ENCODE assay signal across 10 cellular contexts in the genomic region with DNA sequence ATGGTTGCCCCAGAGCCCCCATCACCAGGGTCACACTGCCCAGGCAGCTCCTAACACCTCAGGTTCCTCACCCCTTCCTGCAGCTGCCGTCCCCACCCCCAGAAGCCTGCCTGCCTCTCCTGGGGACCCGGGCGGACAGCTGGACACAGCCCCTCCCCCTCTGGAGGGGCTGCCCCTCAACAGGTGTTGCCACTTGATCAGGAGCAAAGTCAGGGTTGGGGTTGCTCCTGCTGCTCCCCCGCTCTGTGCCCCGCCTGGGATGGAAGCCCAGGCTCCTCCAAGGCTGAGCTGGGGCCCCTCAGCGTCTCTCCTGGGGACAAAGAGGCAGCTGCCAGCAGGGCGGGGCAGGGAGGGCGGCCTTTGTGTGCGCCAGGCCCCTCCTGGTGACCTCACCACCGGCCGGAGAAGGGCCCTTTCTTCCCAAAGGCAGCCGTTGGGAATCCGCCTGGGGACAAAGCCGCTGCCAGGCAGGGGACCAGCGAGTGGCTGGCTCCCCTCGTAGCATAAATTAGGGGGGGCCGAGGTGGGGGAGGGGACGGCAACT. TPM values are rescaled to one million over a fixed set of nuclear protein-coding genes. Genes with fewer than 3 reads are reported as not detected.
DNase-seq lines count a peak whose midpoint lies in the region; ATAC-seq, FAIRE-seq and TF ChIP-seq lines count a peak whose summit lies in the region.
"Had no signal": no experiment of that assay in that cellular context is flagged by ENCODE, and none has a peak within 500 bp of the region (broad histone marks: within the 10 kb centered on the region; RNA-seq: fewer than 3 reads in every experiment).

No MANE protein-coding gene starts in this region.

- no peak overlapping the region for H2BK15ac ChIP-seq in IMR-90 (ENCODE audit: low read depth, low read length)

- H3K14ac ChIP-seq in IMR-90 (replicated peaks; ENCODE audit: low read depth, low read length), result no peak overlapping the region

- H3K9me3 Mint-ChIP-seq in activated T-helper 17 cell treated with anti-CD3 and anti-CD28 coated beads, Interleukin-2, amount 50 U/mL, for 72 hours, result no peaks in the 10 kb centered on the region
- H3K9me3 Mint-ChIP-seq: activated B cell treated with CpG ODN at 0.5 μM for 24 hours had no signal

- H3K4ac ChIP-seq in IMR-90 (ENCODE audit: low read depth, low read length), result peak overlapping the region; percentile 77; the same call in 1 of the 2 replicates

- no peaks in the 10 kb centered on the region for H3K4me1 Mint-ChIP-seq in activated T-helper 17 cell treated with anti-CD3 and anti-CD28 coated beads, Interleukin-2, amount 50 U/mL, for 72 hours

- TF ChIP-seq POLR2A in IMR-90 (IDR thresholded peaks at IDR 0.05; ENCODE audit: low read depth, low read length) (no peak), suprapubic skin (IDR thresholded peaks at IDR 0.05) (no peak)

- POLR2A ChIA-PET in IMR-90 (lab: Charles Lee; ENCODE audit: unreplicated experiment), result no interaction called here

- ATAC-seq in IMR-90 (ENCODE audit: low read depth) (no peak), GM19351 (IDR thresholded peaks at IDR 0.05; ENCODE audit: unreplicated experiment) (no peak), GM21717 (IDR thresholded peaks at IDR 0.05; ENCODE audit: unreplicated experiment) (no peak)
- ATAC-seq in activated T-helper 17 cell treated with anti-CD3 and anti-CD28 coated beads, Interleukin-2, amount 50 U/mL, for 72 hours (replicated peaks), result no peak

- CTCF ChIA-PET in IMR-90 (lab: Yijun Ruan, JAX), result no interaction called here

- H2AK5ac ChIP-seq in IMR-90 (ENCODE audit: low read depth, low read length), result peak overlapping the region; percentile 43; the same call in 1 of the 2 replicates

- H4K5ac ChIP-seq in IMR-90 (ENCODE audit: low read depth, low read length), result no peak overlapping the region

- no peak overlapping the region for H3K18ac ChIP-seq in IMR-90 (ENCODE audit: low read depth, low read length)

- no peaks in the 10 kb centered on the region; a peak in 1 of 4 replicates for H3K79me1 ChIP-seq in IMR-90 (ENCODE audit: low read depth in 1 of 2, low read length in 2 of 2)

- H3K27ac ChIP-seq in IMR-90 (ENCODE audit: insufficient read depth, low read length) (no peak overlapping the region), kidney (ENCODE audit: low read depth in 2 of 2, low read length in 2 of 2) (no peak overlapping the region), suprapubic skin (peak overlapping the region; percentile 65)

- H4K91ac ChIP-seq in IMR-90 (ENCODE audit: insufficient read depth, low read depth, low read length), result peak overlapping the region; percentile 19; the same call in 1 of the 2 replicates

- intact Hi-C loops in IMR-90 (cut with micrococcal nuclease) (no loop called here), kidney (cut with DNase I) (no loop called here)

- H2AFZ ChIP-seq in IMR-90 (replicated peaks; ENCODE audit: low read length, poor library complexity), result peak overlapping the region; percentile 82

- H3K23ac ChIP-seq in IMR-90 (ENCODE audit: low read depth, low read length), result no peak overlapping the region

- WGBS in IMR-90 (ENCODE audit: extremely low coverage in 2 of 2, insufficient read length in 1 of 2), 2 experiments, result 32% methylated on average over 4 of the region's 18 CpGs; no CpG with 5 or more reads in 1 of the 2 experiments
- WGBS in suprapubic skin, result 19% methylated on average over 5 of the region's 18 CpGs

- H3K9ac ChIP-seq in IMR-90 (ENCODE audit: low read depth, low read length), result no peak overlapping the region
- H3K9ac ChIP-seq in adipocyte (ENCODE audit: low read length), result peak overlapping the region; percentile 82
- no peak overlapping the region for H3K9ac ChIP-seq in kidney (ENCODE audit: low read length in 2 of 2)

- H4K20me1 ChIP-seq in IMR-90 (ENCODE audit: insufficient read depth, low read length), result peaks cover 8% of the 10 kb centered on the region; the same call in 1 of the 2 replicates

- no peak for TF ChIP-seq CTCF in IMR-90 (conservative IDR thresholded peaks at IDR 0.05; ENCODE audit: low read depth, low read length)
- no peak for TF ChIP-seq CTCF in kidney (IDR thresholded peaks at IDR 0.05; ENCODE audit: borderline replicate concordance, extremely low read depth, insufficient read depth)
- no peak for TF ChIP-seq CTCF in suprapubic skin (IDR thresholded peaks at IDR 0.05)

- H3K4me3 Mint-ChIP-seq in activated T-helper 17 cell treated with anti-CD3 and anti-CD28 coated beads, Interleukin-2, amount 50 U/mL, for 72 hours, result no peak overlapping the region
- H3K4me3 Mint-ChIP-seq: activated B cell treated with CpG ODN at 0.5 μM for 24 hours had no signal

- no peak overlapping the region for H3K27ac Mint-ChIP-seq in activated T-helper 17 cell treated with anti-CD3 and anti-CD28 coated beads, Interleukin-2, amount 50 U/mL, for 72 hours
- H3K27ac Mint-ChIP-seq: activated B cell treated with CpG ODN at 0.5 μM for 24 hours had no signal

- no peaks in the 10 kb centered on the region for H3K36me3 Mint-ChIP-seq in activated T-helper 17 cell treated with anti-CD3 and anti-CD28 coated beads, Interleukin-2, amount 50 U/mL, for 72 hours (ENCODE audit: low read depth)

- in situ Hi-C loops in IMR-90 (cut with MboI; ENCODE audit: low sequenced_read_pairs), result no loop called here

- dilution Hi-C loops in IMR-90 (cut with HindIII; ENCODE audit: low sequenced_read_pairs, unreplicated experiment), result no loop called here

- H3K9me1 ChIP-seq in IMR-90 (ENCODE audit: insufficient read depth, low read length), result no peaks in the 10 kb centered on the region

- H2BK5ac ChIP-seq in IMR-90 (ENCODE audit: low read depth, low read length, poor library complexity, severe bottlenecking), result peak overlapping the region; percentile 11

- no peak for FAIRE-seq in kidney (lab: Jason Lieb, UNC)

- no peak for TF ChIP-seq RAD21 in IMR-90 (IDR thresholded peaks at IDR 0.05; ENCODE audit: low read length)

- peak overlapping the region; percentile 94 for H2AK9ac ChIP-seq in IMR-90 (replicated peaks; ENCODE audit: low read depth, low read length, poor library complexity)

- H3K9me3 ChIP-seq in IMR-90 (ENCODE audit: control insufficient read depth, insufficient read depth, low read length) (no peaks in the 10 kb centered on the region), adipocyte (ENCODE audit: control insufficient read depth, low read length) (no peaks in the 10 kb centered on the region), kidney (ENCODE audit: control insufficient read depth in 1 of 2, low read length in 2 of 2) (no peaks in the 10 kb centered on the region), suprapubic skin (no peaks in the 10 kb centered on the region)

- H2BK20ac ChIP-seq in IMR-90 (ENCODE audit: low read depth, low read length), result no peak overlapping the region

- no peak for DNase-seq in IMR-90
- DNase-seq in adipocyte (ENCODE audit: low read depth), result peak; percentile 25
- peak; percentile 87 for DNase-seq in kidney
- DNase-seq in suprapubic skin (ENCODE audit: low spot score in 2 of 2), result no peak
- no peak for DNase-seq in stimulated activated CD8-positive, alpha-beta memory T cell treated with anti-CD3 and anti-CD28 coated beads, Interleukin-4, amount 100 ng/mL, for 48 hours
- DNase-seq: activated B cell treated with CpG ODN at 0.5 μM for 24 hours; effector CD8-positive, alpha-beta T cell had no signal

- H3K4me3 ChIP-seq in IMR-90 (ENCODE audit: insufficient read depth, low read depth, low read length) (no peak overlapping the region), adipocyte (ENCODE audit: low read length) (peak overlapping the region; percentile 58), kidney (ENCODE audit: low read length in 2 of 2) (no peak overlapping the region), suprapubic skin (no peak overlapping the region)

- H3K4me1 ChIP-seq in IMR-90 (ENCODE audit: control insufficient read depth, insufficient read depth, low read length), result peaks cover 23% of the 10 kb centered on the region
- H3K4me1 ChIP-seq in adipocyte (ENCODE audit: control insufficient read depth, insufficient read depth, low read length), result peaks cover 72% of the 10 kb centered on the region
- peaks cover 0 to 15% of the 10 kb centered on the region in 2 donors for H3K4me1 ChIP-seq in kidney (ENCODE audit: control insufficient read depth in 1 of 2, insufficient read depth in 1 of 2, low read depth in 1 of 2, low read length in 2 of 2)
- peaks cover 88% of the 10 kb centered on the region for H3K4me1 ChIP-seq in suprapubic skin

- no peak overlapping the region for H3K4me2 ChIP-seq in IMR-90 (ENCODE audit: low read depth, low read length)

- peak overlapping the region; percentile 41 for H2BK120ac ChIP-seq in IMR-90 (ENCODE audit: low read depth, low read length)

- H3K27me3 ChIP-seq in IMR-90 (ENCODE audit: control insufficient read depth, insufficient read depth, low read length) (no peaks in the 10 kb centered on the region), adipocyte (replicated peaks; ENCODE audit: control insufficient read depth, insufficient read depth, low read length) (no peaks in the 10 kb centered on the region), suprapubic skin (no peaks in the 10 kb centered on the region)

- H3K36me3 ChIP-seq in IMR-90 (ENCODE audit: control insufficient read depth, insufficient read depth, low read length), result no peaks in the 10 kb centered on the region
- H3K36me3 ChIP-seq in adipocyte (ENCODE audit: control insufficient read depth, insufficient read depth, low read length, severe bottlenecking), result no peaks in the 10 kb centered on the region
- H3K36me3 ChIP-seq in kidney (ENCODE audit: control insufficient read depth in 1 of 2, insufficient read depth in 2 of 2, low read length in 2 of 2), result no peaks in the 10 kb centered on the region
- H3K36me3 ChIP-seq in suprapubic skin, result no peaks in the 10 kb centered on the region

- H3K27me3 Mint-ChIP-seq in activated T-helper 17 cell treated with anti-CD3 and anti-CD28 coated beads, Interleukin-2, amount 50 U/mL, for 72 hours, result no peaks in the 10 kb centered on the region

- no TSS peak for BruUV-seq in IMR-90 (replicated peaks; lab: Mats Ljungman, UMichigan)

- no peak for TF ChIP-seq EP300 in suprapubic skin (IDR thresholded peaks at IDR 0.05)

- no peak overlapping the region; a peak in 2 of 4 replicates for H4K8ac ChIP-seq in IMR-90 (ENCODE audit: low read depth in 2 of 2, low read length in 2 of 2)

- no peak overlapping the region for H3K56ac ChIP-seq in IMR-90 (ENCODE audit: extremely low read depth, insufficient read depth, low read length)

RNA-seq across cellular contexts. Expression of a gene that starts 13.6 kb away (rescaled TPM):
- total RNA-seq in IMR-90 (2012; rRNA removed) (5.7 and 6.4 TPM in 2 replicates), kidney (16.0 TPM), suprapubic skin (10 to 100 TPM; 15.9 to 21.9 (median 18.5) TPM)
- polyA plus RNA-seq in IMR-90 (2012; rRNA removed) (16.2 and 20.0 TPM in 2 replicates), kidney (ENCODE audit: insufficient read depth, low read depth, low replicate concordance) (11.9 TPM)
- 9.4 and 20.8 TPM in 2 replicates for polyA plus RNA-seq in IMR-90 (2012; cell fraction: cytosol; rRNA removed)
- polyA plus RNA-seq in IMR-90 (2012; cell fraction: nucleus; rRNA removed; ENCODE audit: low replicate concordance), result 15.1 and 42.4 TPM in 2 replicates
- total RNA-seq in activated T-helper 17 cell treated with anti-CD3 and anti-CD28 coated beads, Interleukin-2, amount 50 U/mL, for 72 hours, result 10 to 100 TPM in 1 of 2 donors, 1 to 10 TPM in 1; 7.0 to 17.2 TPM

RNA-seq across cellular contexts. Expression of a gene that starts 19.8 kb away (rescaled TPM):
- total RNA-seq in IMR-90 (2012; rRNA removed) (22.2 and 32.2 TPM in 2 replicates), kidney (64.5 TPM), suprapubic skin (10 to 100 TPM; 30.2 to 55.1 (median 39.9) TPM)
- polyA plus RNA-seq in IMR-90 (2012; rRNA removed) (5.2 and 6.7 TPM in 2 replicates), kidney (ENCODE audit: insufficient read depth, low read depth, low replicate concordance) (17.1 TPM)
- 1.9 and 2.3 TPM in 2 replicates for polyA plus RNA-seq in IMR-90 (2012; cell fraction: cytosol; rRNA removed)
- polyA plus RNA-seq in IMR-90 (2012; cell fraction: nucleus; rRNA removed; ENCODE audit: low replicate concordance), result 0.92 and 4.4 TPM in 2 replicates
- 10 to 100 TPM; 21.0 to 33.2 TPM for total RNA-seq in activated T-helper 17 cell treated with anti-CD3 and anti-CD28 coated beads, Interleukin-2, amount 50 U/mL, for 72 hours

RNA-seq across cellular contexts. Expression of a gene that starts 20.0 kb away (rescaled TPM):
- total RNA-seq in IMR-90 (2012; rRNA removed) (17.7 and 31.7 TPM in 2 replicates), kidney (539 TPM), suprapubic skin (100 to 1,000 TPM; 107 to 172 (median 128) TPM)
- polyA plus RNA-seq in IMR-90 (2012; rRNA removed) (82.6 and 120 TPM in 2 replicates), kidney (ENCODE audit: insufficient read depth, low read depth, low replicate concordance) (916 TPM)
- 55.5 and 84.4 TPM in 2 replicates for polyA plus RNA-seq in IMR-90 (2012; cell fraction: cytosol; rRNA removed)
- polyA plus RNA-seq in IMR-90 (2012; cell fraction: nucleus; rRNA removed; ENCODE audit: low replicate concordance), result 78.1 and 241 TPM in 2 replicates
- 10 to 100 TPM in 1 of 2 donors, 1 to 10 TPM in 1; 4.5 to 13.4 TPM for total RNA-seq in activated T-helper 17 cell treated with anti-CD3 and anti-CD28 coated beads, Interleukin-2, amount 50 U/mL, for 72 hours

RNA-seq across cellular contexts. Expression of a gene that starts 20.1 kb away (rescaled TPM):
- total RNA-seq in IMR-90 (2012; rRNA removed) (12.2 and 20.6 TPM in 2 replicates), kidney (40.7 TPM), suprapubic skin (10 to 100 TPM; 17.1 to 30.3 (median 21.9) TPM)
- polyA plus RNA-seq in IMR-90 (2012; rRNA removed) (18.5 and 21.1 TPM in 2 replicates), kidney (ENCODE audit: insufficient read depth, low read depth, low replicate concordance) (65.1 TPM)
- 9.6 and 17.9 TPM in 2 replicates for polyA plus RNA-seq in IMR-90 (2012; cell fraction: cytosol; rRNA removed)
- polyA plus RNA-seq in IMR-90 (2012; cell fraction: nucleus; rRNA removed; ENCODE audit: low replicate concordance), result 3.4 and 10.8 TPM in 2 replicates
- 10 to 100 TPM; 30.9 to 39.9 TPM for total RNA-seq in activated T-helper 17 cell treated with anti-CD3 and anti-CD28 coated beads, Interleukin-2, amount 50 U/mL, for 72 hours

Comparison
In these comparisons a context has a peak if more than half of its experiments do, and no peak if none do; other contexts are left out.
1. DNase-seq: peak in adipocyte (single experiment) and kidney (single experiment); none in IMR-90 (single experiment), suprapubic skin (0 of 2) and stimulated activated CD8-positive, alpha-beta memory T cell treated with anti-CD3 and anti-CD28 coated beads, Interleukin-4, amount 100 ng/mL, for 48 hours (single experiment).